Comparison of ENCODE assay signal across 11 cellular contexts in the genomic region with DNA sequence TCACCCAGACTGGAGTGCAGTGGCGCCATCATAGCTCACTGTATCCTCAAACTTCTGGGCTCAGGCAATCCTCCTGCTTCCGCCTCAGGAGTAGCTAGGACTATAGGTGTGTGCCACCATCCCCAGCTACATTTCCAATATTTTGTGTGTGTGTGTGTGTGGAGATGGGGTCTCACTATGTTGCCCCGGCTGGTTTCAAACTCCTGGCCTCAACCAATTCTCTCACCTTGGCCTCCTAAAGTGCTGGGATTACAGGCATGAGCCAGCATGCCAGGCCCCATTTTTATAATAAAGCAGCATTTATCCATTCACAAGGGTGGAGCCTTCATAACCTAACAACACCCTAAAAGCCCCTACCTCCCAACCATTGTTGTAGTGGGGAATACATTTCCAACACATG.
"Had no signal": no experiment of that assay in that cellular context is flagged by ENCODE, and none has a peak within 500 bp of the region (broad histone marks: within the 10 kb centered on the region; RNA-seq: fewer than 3 reads in every experiment).

No MANE protein-coding gene starts in this region.

- H3K4me1 ChIP-seq: HAP-1 had no signal

- H3K9me3 Mint-ChIP-seq: HFFc6 had no signal

- H3K27ac ChIP-seq: GM23248 had no signal

- H2AFZ ChIP-seq: GM23248, GM23338 had no signal

- H3K27ac Mint-ChIP-seq: GM23338, H9, HFFc6 had no signal

- ATAC-seq: GM23338, HCT116 had no signal

- FAIRE-seq: H1, H54 had no signal

- H3K4me1 Mint-ChIP-seq: GM23338 had no signal

- H3K36me3 ChIP-seq: HAP-1 had no signal

- H3K4me2 ChIP-seq: GM23338 had no signal

- H3K4me3 Mint-ChIP-seq: GM23338, H9, HFFc6 had no signal

- H3K4me3 ChIP-seq: GM23248, GM23338, HAP-1 had no signal

- H3K9ac ChIP-seq: GM23248 had no signal

- DNase-seq: GM23248, GOT3, H7, H9, HCEC 1CT, HFFc6 had no signal

- H3K9me3 ChIP-seq: HAP-1 had no signal
